In genomic region chr22:46444390-46444854, GRCh38 we compare ENCODE assay signal across 15 cellular contexts.
DNase-seq lines count a peak whose midpoint lies in the region; ATAC-seq, FAIRE-seq and TF ChIP-seq lines count a peak whose summit lies in the region.
"Had no signal": no experiment of that assay in that cellular context is flagged by ENCODE, and none has a peak within 500 bp of the region (broad histone marks: within the 10 kb centered on the region; RNA-seq: fewer than 3 reads in every experiment).

No MANE protein-coding gene starts in this region.

- DNase-seq in AG04450 (ENCODE audit: low read depth, low spot score) (no peak), WTC11 (ENCODE audit: low spot score) (no peak), HepG2 (ENCODE audit: low spot score) (peak; percentile 65), pancreas (no peak), middle frontal gyrus (ENCODE audit: extremely low spot score, low spot score) (no peak), gastrocnemius medialis (no peak)
- DNase-seq: activated naive CD4-positive, alpha-beta T cell treated with Interleukin-2 at 50 U/mL for 16 hours; central memory CD4-positive, alpha-beta T cell; mesendoderm; NCI-H2227 treated with DMSO at 0.1 percent for 48 hours; posterior cingulate gyrus; RPMI8226 had no signal

- ATAC-seq in WTC11, result peak; percentile 56
- ATAC-seq in HepG2, result peak; percentile 96
- ATAC-seq in pancreas, result no peak
- ATAC-seq in HG02981 (IDR thresholded peaks at IDR 0.05; ENCODE audit: unreplicated experiment), result no peak
- ATAC-seq in gastrocnemius medialis, result no peak

- H3K36me3 ChIP-seq in HUES48 (ENCODE audit: control insufficient read depth, insufficient read depth, low read length), result no peaks in the 10 kb centered on the region
- no peaks in the 10 kb centered on the region for H3K36me3 ChIP-seq in HepG2 (replicated peaks in 1 of 2; ENCODE audit: control insufficient read depth in 1 of 2, insufficient read depth in 2 of 2, low read length in 2 of 2)
- H3K36me3 ChIP-seq in pancreas, result no peaks in the 10 kb centered on the region
- no peaks in the 10 kb centered on the region for H3K36me3 ChIP-seq in gastrocnemius medialis
- H3K36me3 ChIP-seq: vagina had no signal

- H3K36me3 Mint-ChIP-seq in WTC11, result no peaks in the 10 kb centered on the region

- H3K4me3 ChIP-seq in AG04450 (ENCODE audit: low read depth, low read length) (no peak overlapping the region), HUES48 (ENCODE audit: low read depth, low read length) (no peak overlapping the region), HepG2 (replicated peaks in 1 of 3; ENCODE audit: insufficient read depth in 1 of 3, low read depth in 2 of 3, low read length in 3 of 3) (peak overlapping the region; percentile 14 to 62 (median 34); a peak in 5 of 6 replicates), pancreas (no peak overlapping the region), gastrocnemius medialis (no peak overlapping the region)
- H3K4me3 ChIP-seq: vagina had no signal

- H3K9ac ChIP-seq in HUES48 (ENCODE audit: low read depth, low read length) (no peak overlapping the region), HepG2 (ENCODE audit: insufficient read depth, low read depth, low read length) (peak overlapping the region; percentile 56)

- H3K79me2 ChIP-seq in HepG2 (ENCODE audit: insufficient read depth, low read length), result no peaks in the 10 kb centered on the region

- peak; percentile 14; the same call in 1 of the 2 replicates for TF ChIP-seq CTCF in AG04450 (IDR thresholded peaks at IDR 0.05; ENCODE audit: low read depth, low read length)
- no peak for TF ChIP-seq CTCF in WTC11 (IDR thresholded peaks at IDR 0.05)
- TF ChIP-seq CTCF in HepG2 (CRISPR knock-in tag; IDR thresholded peaks at IDR 0.05), result peak; percentile 73
- TF ChIP-seq CTCF in pancreas (IDR thresholded peaks at IDR 0.05), result no peak
- no peak for TF ChIP-seq CTCF in gastrocnemius medialis (IDR thresholded peaks at IDR 0.05 in 4 of 5, conservative IDR thresholded peaks at IDR 0.05 in 1 of 5)

- no peaks in the 10 kb centered on the region for H3K9me3 ChIP-seq in AG04450 (ENCODE audit: control insufficient read depth, insufficient read depth, low read length)
- no peaks in the 10 kb centered on the region for H3K9me3 ChIP-seq in HUES48 (ENCODE audit: control insufficient read depth, insufficient read depth, low read length)
- H3K9me3 ChIP-seq in HepG2 (ENCODE audit: low read length), result no peaks in the 10 kb centered on the region
- H3K9me3 ChIP-seq in pancreas, result no peaks in the 10 kb centered on the region
- no peaks in the 10 kb centered on the region for H3K9me3 ChIP-seq in gastrocnemius medialis
- H3K9me3 ChIP-seq: vagina had no signal

- H3K27ac ChIP-seq in AG04450 (ENCODE audit: low read depth, low read length) (no peak overlapping the region), HUES48 (ENCODE audit: low read depth, low read length) (peak overlapping the region; percentile 40), HepG2 (ENCODE audit: extremely low read length, insufficient read depth, low read length) (no peak overlapping the region), pancreas (no peak overlapping the region), gastrocnemius medialis (no peak overlapping the region)
- H3K27ac ChIP-seq: vagina had no signal

- H3K27me3 ChIP-seq in AG04450 (ENCODE audit: control insufficient read depth, insufficient read depth, low read length) (peaks cover 19% of the 10 kb centered on the region), HUES48 (ENCODE audit: control insufficient read depth, insufficient read depth, low read length) (no peaks in the 10 kb centered on the region), HepG2 (ENCODE audit: control insufficient read depth in 1 of 2, insufficient read depth in 2 of 2, low read length in 2 of 2) (no peaks in the 10 kb centered on the region; a peak in 1 of 5 replicates), pancreas (no peaks in the 10 kb centered on the region), gastrocnemius medialis (peaks cover 0 to 9% (median 6%) of the 10 kb centered on the region in 3 donors)
- H3K27me3 ChIP-seq: vagina had no signal

- H3K4me1 ChIP-seq in HUES48 (ENCODE audit: control insufficient read depth, insufficient read depth, low read length), result peaks cover 20% of the 10 kb centered on the region
- peaks cover 31% of the 10 kb centered on the region for H3K4me1 ChIP-seq in HepG2 (ENCODE audit: insufficient read depth, low read length)
- H3K4me1 ChIP-seq in pancreas, result no peaks in the 10 kb centered on the region
- no peaks in the 10 kb centered on the region for H3K4me1 ChIP-seq in gastrocnemius medialis
- H3K4me1 ChIP-seq: vagina had no signal

- TF ChIP-seq POLR2A in HepG2 (IDR thresholded peaks at IDR 0.05; ENCODE audit: insufficient read depth in 1 of 2, low read depth in 2 of 2, low read length in 2 of 2) (no peak), gastrocnemius medialis (IDR thresholded peaks at IDR 0.05) (no peak)

- H2AFZ ChIP-seq in HepG2 (ENCODE audit: low read length), result peak overlapping the region; percentile 15

- peak; percentile 72; the same call in 1 of the 2 replicates for TF ChIP-seq RAD21 in HepG2 (CRISPR knock-in tag; IDR thresholded peaks at IDR 0.05)

- H4K20me1 ChIP-seq in HepG2 (ENCODE audit: insufficient read depth, low read length), result no peaks in the 10 kb centered on the region

- in situ Hi-C loops in HepG2 (cut with HindIII; ENCODE audit: extremely low pct_ligation_motif_present, low pct_unique_long_range_greater_than_20kb) (loop anchor here (5.0 kb wide), 1 partner anchor 77 kb away; no protein-coding TSS in a partner anchor), gastrocnemius medialis (cut with MboI; ENCODE audit: low sequenced_read_pairs in 4 of 4) (no loop called here)

- intact Hi-C loops in HepG2 (cut with micrococcal nuclease; ENCODE audit: unreplicated experiment), result loop anchor here (5.0 kb wide), 1 partner anchor 67 kb away; no protein-coding TSS in a partner anchor
- intact Hi-C loops in pancreas (cut with DNase I), result no loop called here
- intact Hi-C loops in gastrocnemius medialis (cut with DNase I; ENCODE audit: low total_unique reads), result no loop called here

- 0% methylated on average over 6 of the region's 10 CpGs for WGBS in HepG2 (ENCODE audit: low lambda C conversion rate)
- WGBS in pancreas, 2 donors, result 81 to 83% methylated on average over 10 of the region's 10 CpGs

- H3K27me3 Mint-ChIP-seq in WTC11 (ENCODE audit: low read depth), result no peaks in the 10 kb centered on the region

- CTCF ChIA-PET in AG04450 (lab: Charles Lee) (no interaction called here), WTC11 (lab: Charles Lee) (interaction anchor here (0.6 to 1.7 kb wide), 5 partner anchors 65 to 120 kb away, joined by 3 to 21 read pairs (median 4); no protein-coding TSS in a partner anchor), HepG2 (lab: Yijun Ruan, JAX; ENCODE audit: low intra/inter-chr PET ratio, low total read pairs) (interaction anchor here (1.3 to 1.6 kb wide), 2 partner anchors 77 to 88 kb away, joined by 3 to 8 read pairs; no protein-coding TSS in a partner anchor)

- no peak overlapping the region for H3K4me3 Mint-ChIP-seq in WTC11

- peak overlapping the region; percentile 88 for H3K4me2 ChIP-seq in HepG2 (ENCODE audit: low read depth, low read length)

- peaks cover 21% of the 10 kb centered on the region for H3K4me1 Mint-ChIP-seq in WTC11

- TF ChIP-seq EP300 in HepG2 (IDR thresholded peaks at IDR 0.05; ENCODE audit: low read depth in 2 of 2, low read length in 2 of 2), result no peak
- no peak for TF ChIP-seq EP300 in HepG2 (CRISPR knock-in tag; IDR thresholded peaks at IDR 0.05; ENCODE audit: borderline replicate concordance)

- H3K9me3 Mint-ChIP-seq in WTC11, result no peaks in the 10 kb centered on the region

- no TSS peak for BruUV-seq in HepG2 (replicated peaks; lab: Mats Ljungman, UMichigan)

- H3K27ac Mint-ChIP-seq in WTC11, result peak overlapping the region; percentile 91

- peak; percentile 86 for FAIRE-seq in HepG2 (lab: Jason Lieb, UNC)
- no peak for FAIRE-seq in pancreas (lab: Jason Lieb, UNC)

- POLR2A ChIA-PET in AG04450 (lab: Yijun Ruan, JAX), result no interaction called here
- POLR2A ChIA-PET in WTC11 (lab: Charles Lee), result no interaction called here
- POLR2A ChIA-PET in HepG2 (lab: Yijun Ruan, JAX), result interaction anchor here (1.1 to 1.8 kb wide), 3 partner anchors 13 to 119 kb away, joined by 3 to 19 read pairs (median 3); no protein-coding TSS in a partner anchor

TF ChIP-seq in WTC11, 78 proteins besides CTCF, POLR2A, EP300 and RAD21 (continues in another document):
- TF ChIP-seq NFYB (CRISPR knock-in tag; conservative IDR thresholded peaks at IDR 0.05; ENCODE audit: low read depth) (no peak), ZBTB21 (CRISPR knock-in tag; IDR thresholded peaks at IDR 0.05; ENCODE audit: borderline replicate concordance) (no peak), ATF3 (CRISPR knock-in tag; conservative IDR thresholded peaks at IDR 0.05) (no peak), TP53 (CRISPR knock-in tag; IDR thresholded peaks at IDR 0.05) (no peak), ZMAT4 (CRISPR knock-in tag; IDR thresholded peaks at IDR 0.05) (no peak), GRHL2 (CRISPR knock-in tag; IDR thresholded peaks at IDR 0.05; ENCODE audit: insufficient replicate concordance, severe bottlenecking) (no peak)

TF ChIP-seq in HepG2, 621 proteins besides CTCF, POLR2A, EP300 and RAD21 (continues in another document):
- TF ChIP-seq TP53 (CRISPR knock-in tag; conservative IDR thresholded peaks at IDR 0.05) (no peak), KDM3A (CRISPR knock-in tag; IDR thresholded peaks at IDR 0.05; ENCODE audit: low read depth) (no peak), GABPA (IDR thresholded peaks at IDR 0.05; ENCODE audit: low read depth, low read length) (no peak), GABPA (CRISPR knock-in tag; IDR thresholded peaks at IDR 0.05; ENCODE audit: low read depth) (no peak), ZNF335 (CRISPR knock-in tag; IDR thresholded peaks at IDR 0.05) (no peak), PREB (CRISPR knock-in tag; IDR thresholded peaks at IDR 0.05) (no peak), BCL6 (CRISPR knock-in tag; IDR thresholded peaks at IDR 0.05) (0 out of 2 replicates have a peak, but pooled peaks have one; percentile 9), HOXD1 (CRISPR knock-in tag; IDR thresholded peaks at IDR 0.05) (no peak), PCBP1 (IDR thresholded peaks at IDR 0.05; ENCODE audit: borderline replicate concordance, low read depth, low read length) (no peak), ZNF83 (CRISPR knock-in tag; IDR thresholded peaks at IDR 0.05; ENCODE audit: borderline replicate concordance) (no peak), ZNF777 (CRISPR knock-in tag; IDR thresholded peaks at IDR 0.05) (no peak; the same call in 1 of the 2 replicates), CREB1 (IDR thresholded peaks at IDR 0.05) (no peak), CREB1 (CRISPR knock-in tag; IDR thresholded peaks at IDR 0.05) (no peak)

Comparison
In these comparisons a context has a peak if more than half of its experiments do, and no peak if none do; other contexts are left out.
1. H3K4me3 ChIP-seq: peak in HepG2 (3 of 3); none in AG04450 (single experiment), HUES48 (single experiment), pancreas (0 of 4) and gastrocnemius medialis (0 of 4).
2. CTCF ChIP-seq: peak in AG04450 (single experiment) and HepG2 (single experiment); none in WTC11 (single experiment), pancreas (0 of 4) and gastrocnemius medialis (0 of 5).
3. ATAC-seq: peak in WTC11 (single experiment) and HepG2 (single experiment); none in pancreas (0 of 4), HG02981 (single experiment) and gastrocnemius medialis (0 of 2).